Comparison of ENCODE assay signal across 9 cellular contexts in the genomic region with DNA sequence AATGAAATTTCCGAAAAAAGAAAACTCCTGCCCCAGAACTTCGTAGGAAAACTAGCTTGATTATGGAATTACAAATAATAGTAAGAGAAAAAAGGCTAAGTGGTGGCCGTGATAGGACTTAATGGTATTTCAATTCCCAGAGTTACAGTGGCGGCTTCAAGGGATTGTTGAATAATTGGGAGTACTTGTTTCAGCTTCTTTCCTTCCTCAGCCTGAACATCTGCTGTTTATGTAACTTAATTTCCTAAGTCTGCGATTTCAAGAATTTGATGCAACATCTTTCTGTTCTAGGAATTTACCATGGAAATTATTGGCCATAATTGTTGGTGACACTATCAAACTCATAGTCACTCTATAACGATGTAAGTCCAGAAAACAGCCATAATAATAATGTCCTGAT. TPM values are rescaled to one million over a fixed set of nuclear protein-coding genes. Genes with fewer than 3 reads are reported as not detected.
DNase-seq lines count a peak whose midpoint lies in the region; ATAC-seq, FAIRE-seq and TF ChIP-seq lines count a peak whose summit lies in the region.
"Had no signal": no experiment of that assay in that cellular context is flagged by ENCODE, and none has a peak within 500 bp of the region (broad histone marks: within the 10 kb centered on the region; RNA-seq: fewer than 3 reads in every experiment).

No MANE protein-coding gene starts in this region.

- peaks cover 46% of the 10 kb centered on the region for H3K79me2 ChIP-seq in keratinocyte (ENCODE audit: control insufficient read depth, insufficient read depth, low read length)

- no peak for ATAC-seq in activated CD4-positive, alpha-beta T cell treated with anti-CD3 and anti-CD28 coated beads for 36 hours
- ATAC-seq in GM21526 (IDR thresholded peaks at IDR 0.05; ENCODE audit: low FRiP score, unreplicated experiment) (no peak), esophagus mucosa (no peak)

- no peak for FAIRE-seq in keratinocyte (lab: Jason Lieb, UNC)
- FAIRE-seq: G401.6 had no signal

- peaks cover 1% of the 10 kb centered on the region for H3K36me3 Mint-ChIP-seq in activated CD4-positive, alpha-beta T cell treated with anti-CD3 and anti-CD28 coated beads for 36 hours (ENCODE audit: low read depth)
- peaks cover 12% of the 10 kb centered on the region for H3K36me3 Mint-ChIP-seq in activated T-helper 2 cell treated with anti-CD3 and anti-CD28 coated beads, Interferon-gamma antibody, Interleukin-2, Interleukin-4, amounts not matched to agents 10 μg/mL and 5 μg/mL and 100 μg/mL, durations not matched to agents 14 hours and 24 hours and 36 hours (ENCODE audit: low read depth)

- DNase-seq in activated CD4-positive, alpha-beta T cell treated with anti-CD3 and anti-CD28 coated beads for 36 hours = no peak
- no peak for DNase-seq in activated CD4-positive, alpha-beta T cell treated with anti-CD3 and anti-CD28 coated beads, Interleukin-2, amount 50 U/mL, for 4 hours
- DNase-seq in activated T-helper 2 cell treated with anti-CD3 and anti-CD28 coated beads, Interferon-gamma antibody, Interleukin-2, Interleukin-4, amounts not matched to agents 10 μg/mL and 5 μg/mL and 100 μg/mL, durations not matched to agents 14 hours and 24 hours and 36 hours (ENCODE audit: low spot score) = no peak
- DNase-seq in keratinocyte (ENCODE audit: low read depth, low spot score) (no peak), HUDEP-2 (lab: John Stamatoyannopoulos, UW; ENCODE audit: unreplicated experiment in 76 of 76) (no peak)

- H3K36me3 ChIP-seq in keratinocyte (ENCODE audit: control insufficient read depth in 2 of 2, extremely low read depth in 1 of 2, insufficient read depth in 2 of 2, low read length in 2 of 2) (no peaks in the 10 kb centered on the region), subcutaneous abdominal adipose tissue (ENCODE audit: control insufficient read depth in 5 of 5, insufficient read depth in 5 of 5, low read length in 5 of 5) (no peaks in the 10 kb centered on the region)

- no peaks in the 10 kb centered on the region for H3K27me3 Mint-ChIP-seq in activated CD4-positive, alpha-beta T cell treated with anti-CD3 and anti-CD28 coated beads for 36 hours
- peaks cover 2% of the 10 kb centered on the region for H3K27me3 Mint-ChIP-seq in activated T-helper 2 cell treated with anti-CD3 and anti-CD28 coated beads, Interferon-gamma antibody, Interleukin-2, Interleukin-4, amounts not matched to agents 10 μg/mL and 5 μg/mL and 100 μg/mL, durations not matched to agents 14 hours and 24 hours and 36 hours (ENCODE audit: low read depth)

- H3K4me3 Mint-ChIP-seq in activated CD4-positive, alpha-beta T cell treated with anti-CD3 and anti-CD28 coated beads for 36 hours = peak overlapping the region; percentile 96
- peak overlapping the region; percentile 99 for H3K4me3 Mint-ChIP-seq in activated T-helper 2 cell treated with anti-CD3 and anti-CD28 coated beads, Interferon-gamma antibody, Interleukin-2, Interleukin-4, amounts not matched to agents 10 μg/mL and 5 μg/mL and 100 μg/mL, durations not matched to agents 14 hours and 24 hours and 36 hours (ENCODE audit: low read depth)

- H3K27me3 ChIP-seq in keratinocyte (ENCODE audit: control insufficient read depth, extremely low read depth, insufficient read depth, low read length) (no peaks in the 10 kb centered on the region), subcutaneous abdominal adipose tissue (ENCODE audit: control insufficient read depth in 5 of 5, insufficient read depth in 4 of 5, low read length in 5 of 5) (no peaks in the 10 kb centered on the region)

- H3K9me3 Mint-ChIP-seq in activated CD4-positive, alpha-beta T cell treated with anti-CD3 and anti-CD28 coated beads for 36 hours (ENCODE audit: low read depth) = peaks cover 1% of the 10 kb centered on the region
- H3K9me3 Mint-ChIP-seq in activated T-helper 2 cell treated with anti-CD3 and anti-CD28 coated beads, Interferon-gamma antibody, Interleukin-2, Interleukin-4, amounts not matched to agents 10 μg/mL and 5 μg/mL and 100 μg/mL, durations not matched to agents 14 hours and 24 hours and 36 hours = no peaks in the 10 kb centered on the region

- H2AFZ ChIP-seq in keratinocyte (ENCODE audit: control insufficient read depth, low read length) = peak overlapping the region; percentile 89

- H3K27ac ChIP-seq in keratinocyte (ENCODE audit: control insufficient read depth, insufficient read depth, low read length) (peak overlapping the region; percentile 85), subcutaneous abdominal adipose tissue (ENCODE audit: low read depth, low read length) (peak overlapping the region; percentile 96)

- CTCF ChIA-PET in activated CD4-positive, alpha-beta T cell treated with anti-CD3 and anti-CD28 coated beads for 36 hours (lab: Charles Lee) = interaction anchor here (0.7 to 1.0 kb wide), 3 partner anchors 43 to 208 kb away, joined by 3 to 4 read pairs (median 3); no protein-coding TSS in a partner anchor

- H3K9ac ChIP-seq in keratinocyte (ENCODE audit: control insufficient read depth, extremely low read depth, insufficient read depth, low read length) (peak overlapping the region; percentile 85), subcutaneous abdominal adipose tissue (ENCODE audit: low read length in 5 of 5) (peak overlapping the region; percentile 81 to 98 (median 96))

- POLR2A ChIA-PET in activated CD4-positive, alpha-beta T cell treated with anti-CD3 and anti-CD28 coated beads for 36 hours (lab: Charles Lee) = interaction anchor here (0.6 to 1.7 kb wide), 3 partner anchors 43 to 955 kb away, joined by 3 to 6 read pairs (median 3); a partner anchor contains a TSS

- dilution Hi-C loops in keratinocyte (cut with MboI; ENCODE audit: extremely low pct_ligation_motif_present, low sequenced_read_pairs) = no loop called here

- H3K4me1 ChIP-seq in keratinocyte (ENCODE audit: control insufficient read depth, extremely low read depth, insufficient read depth, low read length) (peaks cover 19% of the 10 kb centered on the region), subcutaneous abdominal adipose tissue (ENCODE audit: control insufficient read depth in 5 of 5, insufficient read depth in 5 of 5, low read length in 5 of 5) (peaks cover 0 to 40% (median 40%) of the 10 kb centered on the region in 5 donors)

- intact Hi-C loops in activated CD4-positive, alpha-beta T cell treated with anti-CD3 and anti-CD28 coated beads for 36 hours (cut with DNase I, micrococcal nuclease) = loop anchor here (1.0 to 10.0 kb wide), 7 partner anchors 42 to 1538 kb away; a partner anchor contains a TSS
- intact Hi-C loops in activated T-helper 2 cell treated with anti-CD3 and anti-CD28 coated beads, Interferon-gamma antibody, Interleukin-2, Interleukin-4, amounts not matched to agents 10 μg/mL and 5 μg/mL and 100 μg/mL, durations not matched to agents 14 hours and 24 hours and 36 hours (cut with micrococcal nuclease) = loop anchor here (2.0 to 5.0 kb wide), 3 partner anchors 74 to 634 kb away; a partner anchor contains a TSS

- peak overlapping the region; percentile 88 to 96 (median 96) for H3K4me3 ChIP-seq in keratinocyte (ENCODE audit: control insufficient read depth in 2 of 3, extremely low read depth in 1 of 3, insufficient read depth in 2 of 3, low read depth in 1 of 3, low read length in 3 of 3)
- H3K4me3 ChIP-seq in subcutaneous abdominal adipose tissue (ENCODE audit: low read depth in 1 of 5, low read length in 5 of 5) = peak overlapping the region; percentile 89 to 100 (median 91)

- H3K9me3 ChIP-seq in keratinocyte (ENCODE audit: control insufficient read depth, low read depth, low read length) (no peaks in the 10 kb centered on the region), subcutaneous abdominal adipose tissue (ENCODE audit: control insufficient read depth in 5 of 5, low read length in 5 of 5) (no peaks in the 10 kb centered on the region)

- H3K4me2 ChIP-seq in keratinocyte (ENCODE audit: control insufficient read depth, extremely low read depth, insufficient read depth, low read depth, low read length) = peak overlapping the region; percentile 93

- H3K9me1 ChIP-seq in keratinocyte (ENCODE audit: control insufficient read depth, extremely low read depth, insufficient read depth, low read length) = peaks cover 5% of the 10 kb centered on the region

- H4K20me1 ChIP-seq in keratinocyte (ENCODE audit: control insufficient read depth, extremely low read depth, insufficient read depth, low read length) = no peaks in the 10 kb centered on the region

- H3K4me1 Mint-ChIP-seq in activated CD4-positive, alpha-beta T cell treated with anti-CD3 and anti-CD28 coated beads for 36 hours = peaks cover 30% of the 10 kb centered on the region
- peaks cover 25% of the 10 kb centered on the region for H3K4me1 Mint-ChIP-seq in activated T-helper 2 cell treated with anti-CD3 and anti-CD28 coated beads, Interferon-gamma antibody, Interleukin-2, Interleukin-4, amounts not matched to agents 10 μg/mL and 5 μg/mL and 100 μg/mL, durations not matched to agents 14 hours and 24 hours and 36 hours (ENCODE audit: low read depth)

- TF ChIP-seq CTCF in keratinocyte (optimal IDR thresholded peaks at IDR 0.05 in 1 of 3, IDR thresholded peaks at IDR 0.05 in 1 of 3, conservative IDR thresholded peaks at IDR 0.05 in 1 of 3; ENCODE audit: extremely low read depth in 1 of 3, insufficient read depth in 2 of 3, low read length in 3 of 3) = no peak

- peak overlapping the region; percentile 97 for H3K27ac Mint-ChIP-seq in activated CD4-positive, alpha-beta T cell treated with anti-CD3 and anti-CD28 coated beads for 36 hours
- H3K27ac Mint-ChIP-seq in activated T-helper 2 cell treated with anti-CD3 and anti-CD28 coated beads, Interferon-gamma antibody, Interleukin-2, Interleukin-4, amounts not matched to agents 10 μg/mL and 5 μg/mL and 100 μg/mL, durations not matched to agents 14 hours and 24 hours and 36 hours = peak overlapping the region; percentile 92

RNA-seq across cellular contexts. Expression of a gene that starts 0.7 kb away (rescaled TPM):
- total RNA-seq in activated CD4-positive, alpha-beta T cell treated with anti-CD3 and anti-CD28 coated beads for 36 hours = 10 to 100 TPM; 21.4 to 28.8 TPM
- total RNA-seq in activated T-helper 2 cell treated with anti-CD3 and anti-CD28 coated beads, Interferon-gamma antibody, Interleukin-2, Interleukin-4, amounts not matched to agents 10 μg/mL and 5 μg/mL and 100 μg/mL, durations not matched to agents 14 hours and 24 hours and 36 hours = 23.2 and 26.9 TPM in 2 replicates
- polyA plus RNA-seq in keratinocyte = 11.5 to 21.1 TPM (median 13.8 TPM) in 3 replicates
- 11.6 TPM for polyA plus RNA-seq in keratinocyte (2011; ENCODE audit: low read depth)
- 5.9 and 14.1 TPM in 2 replicates for polyA plus RNA-seq in keratinocyte (2011; cell fraction: cytosol; rRNA removed)
- 10.3 and 14.2 TPM in 2 replicates for polyA plus RNA-seq in keratinocyte (2011; cell fraction: nucleus; rRNA removed)
- 11.4 and 14.4 TPM in 2 replicates for polyA plus RNA-seq in keratinocyte (2012; ENCODE audit: low replicate concordance)
- 6.5 to 39.9 TPM (median 19.9 TPM) in 3 replicates for polyA minus RNA-seq in keratinocyte
- polyA minus RNA-seq in keratinocyte (2011; cell fraction: cytosol; rRNA and poly(A)+ RNA removed) = 11.5 TPM
- 12.8 and 30.4 TPM in 2 replicates for polyA minus RNA-seq in keratinocyte (2011; cell fraction: nucleus; rRNA and poly(A)+ RNA removed)
- 23.2 TPM for total RNA-seq in esophagus mucosa
